ENCODE assay signal across 1 cellular context in the genomic region with DNA sequence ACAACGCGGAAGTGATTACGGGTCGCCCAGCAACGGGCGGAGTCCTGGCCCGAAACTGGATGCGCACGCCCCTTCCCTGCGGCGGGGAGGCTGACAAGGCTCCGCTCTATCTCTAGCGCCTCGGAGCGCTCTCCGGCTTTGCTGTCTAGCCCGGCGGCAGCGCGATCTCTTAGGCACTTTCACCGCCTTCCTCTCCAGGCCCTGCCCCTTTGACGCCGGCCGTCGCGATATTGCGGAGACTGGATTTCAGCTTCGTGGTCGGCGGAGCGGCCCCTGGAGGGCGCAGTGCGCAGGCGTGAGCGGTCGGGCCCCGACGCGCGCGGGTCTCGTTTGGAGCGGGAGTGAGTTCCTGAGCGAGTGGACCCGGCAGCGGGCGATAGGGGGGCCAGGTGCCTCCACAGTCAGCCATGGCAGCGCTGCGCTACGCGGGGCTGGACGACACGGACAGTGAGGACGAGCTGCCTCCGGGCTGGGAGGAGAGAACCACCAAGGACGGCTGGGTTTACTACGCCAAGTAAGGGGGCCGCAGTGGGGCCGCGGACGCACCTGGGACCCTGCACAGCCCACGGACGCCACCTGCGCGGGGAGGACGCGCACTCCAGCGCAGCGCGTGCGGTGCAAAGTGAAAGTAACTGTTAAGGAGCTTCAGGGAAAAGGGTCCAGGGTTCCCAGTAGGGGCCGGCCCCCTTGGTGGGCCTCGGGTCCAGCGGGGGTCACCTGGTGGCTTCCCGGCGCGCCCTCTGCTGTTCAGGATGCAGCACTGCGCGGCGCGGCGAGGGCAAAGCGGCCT.
TF ChIP-seq lines count a peak whose summit lies in the region.

WWOX (plus strand) TSS at position 283 of the 790 bp plus-strand sequence.

TF ChIP-seq in HepG2, 621 proteins besides CTCF, POLR2A, EP300 and RAD21 (continued from another document and continues in another):
- TF ChIP-seq, protein P1, sequence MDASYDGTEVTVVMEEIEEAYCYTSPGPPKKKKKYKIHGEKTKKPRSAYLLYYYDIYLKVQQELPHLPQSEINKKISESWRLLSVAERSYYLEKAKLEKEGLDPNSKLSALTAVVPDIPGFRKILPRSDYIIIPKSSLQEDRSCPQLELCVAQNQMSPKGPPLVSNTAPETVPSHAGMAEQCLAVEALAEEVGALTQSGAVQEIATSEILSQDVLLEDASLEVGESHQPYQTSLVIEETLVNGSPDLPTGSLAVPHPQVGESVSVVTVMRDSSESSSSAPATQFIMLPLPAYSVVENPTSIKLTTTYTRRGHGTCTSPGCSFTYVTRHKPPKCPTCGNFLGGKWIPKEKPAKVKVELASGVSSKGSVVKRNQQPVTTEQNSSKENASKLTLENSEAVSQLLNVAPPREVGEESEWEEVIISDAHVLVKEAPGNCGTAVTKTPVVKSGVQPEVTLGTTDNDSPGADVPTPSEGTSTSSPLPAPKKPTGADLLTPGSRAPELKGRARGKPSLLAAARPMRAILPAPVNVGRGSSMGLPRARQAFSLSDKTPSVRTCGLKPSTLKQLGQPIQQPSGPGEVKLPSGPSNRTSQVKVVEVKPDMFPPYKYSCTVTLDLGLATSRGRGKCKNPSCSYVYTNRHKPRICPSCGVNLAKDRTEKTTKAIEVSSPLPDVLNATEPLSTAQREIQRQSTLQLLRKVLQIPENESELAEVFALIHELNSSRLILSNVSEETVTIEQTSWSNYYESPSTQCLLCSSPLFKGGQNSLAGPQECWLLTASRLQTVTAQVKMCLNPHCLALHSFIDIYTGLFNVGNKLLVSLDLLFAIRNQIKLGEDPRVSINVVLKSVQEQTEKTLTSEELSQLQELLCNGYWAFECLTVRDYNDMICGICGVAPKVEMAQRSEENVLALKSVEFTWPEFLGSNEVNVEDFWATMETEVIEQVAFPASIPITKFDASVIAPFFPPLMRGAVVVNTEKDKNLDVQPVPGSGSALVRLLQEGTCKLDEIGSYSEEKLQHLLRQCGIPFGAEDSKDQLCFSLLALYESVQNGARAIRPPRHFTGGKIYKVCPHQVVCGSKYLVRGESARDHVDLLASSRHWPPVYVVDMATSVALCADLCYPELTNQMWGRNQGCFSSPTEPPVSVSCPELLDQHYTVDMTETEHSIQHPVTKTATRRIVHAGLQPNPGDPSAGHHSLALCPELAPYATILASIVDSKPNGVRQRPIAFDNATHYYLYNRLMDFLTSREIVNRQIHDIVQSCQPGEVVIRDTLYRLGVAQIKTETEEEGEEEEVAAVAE (CRISPR knock-in tag; IDR thresholded peaks at IDR 0.05; ENCODE audit: borderline replicate concordance): peak; percentile 93
- TF ChIP-seq MIXL1 (CRISPR knock-in tag; IDR thresholded peaks at IDR 0.05): peak; percentile 93
- peak; percentile 71 for TF ChIP-seq RBM39 (IDR thresholded peaks at IDR 0.05; ENCODE audit: low read depth, low read length, poor library complexity, severe bottlenecking)
- TF ChIP-seq E2F2 (CRISPR knock-in tag; IDR thresholded peaks at IDR 0.05; ENCODE audit: borderline replicate concordance): 0 out of 2 replicates have a peak, but pooled peaks have one; percentile 0
- TF ChIP-seq NFE2L1 (CRISPR knock-in tag; IDR thresholded peaks at IDR 0.05; ENCODE audit: borderline replicate concordance): no peak
- no peak for TF ChIP-seq ATM (IDR thresholded peaks at IDR 0.05; ENCODE audit: borderline replicate concordance)
- TF ChIP-seq ZSCAN31 (CRISPR knock-in tag; IDR thresholded peaks at IDR 0.05; ENCODE audit: low read depth): peak; percentile 89
- no peak for TF ChIP-seq ZFP36 (IDR thresholded peaks at IDR 0.05; ENCODE audit: borderline replicate concordance, low read depth, low read length, partially characterized antibody)
- TF ChIP-seq CHD4 (IDR thresholded peaks at IDR 0.05; ENCODE audit: borderline replicate concordance, low read length): no peak
- TF ChIP-seq, protein P2, sequence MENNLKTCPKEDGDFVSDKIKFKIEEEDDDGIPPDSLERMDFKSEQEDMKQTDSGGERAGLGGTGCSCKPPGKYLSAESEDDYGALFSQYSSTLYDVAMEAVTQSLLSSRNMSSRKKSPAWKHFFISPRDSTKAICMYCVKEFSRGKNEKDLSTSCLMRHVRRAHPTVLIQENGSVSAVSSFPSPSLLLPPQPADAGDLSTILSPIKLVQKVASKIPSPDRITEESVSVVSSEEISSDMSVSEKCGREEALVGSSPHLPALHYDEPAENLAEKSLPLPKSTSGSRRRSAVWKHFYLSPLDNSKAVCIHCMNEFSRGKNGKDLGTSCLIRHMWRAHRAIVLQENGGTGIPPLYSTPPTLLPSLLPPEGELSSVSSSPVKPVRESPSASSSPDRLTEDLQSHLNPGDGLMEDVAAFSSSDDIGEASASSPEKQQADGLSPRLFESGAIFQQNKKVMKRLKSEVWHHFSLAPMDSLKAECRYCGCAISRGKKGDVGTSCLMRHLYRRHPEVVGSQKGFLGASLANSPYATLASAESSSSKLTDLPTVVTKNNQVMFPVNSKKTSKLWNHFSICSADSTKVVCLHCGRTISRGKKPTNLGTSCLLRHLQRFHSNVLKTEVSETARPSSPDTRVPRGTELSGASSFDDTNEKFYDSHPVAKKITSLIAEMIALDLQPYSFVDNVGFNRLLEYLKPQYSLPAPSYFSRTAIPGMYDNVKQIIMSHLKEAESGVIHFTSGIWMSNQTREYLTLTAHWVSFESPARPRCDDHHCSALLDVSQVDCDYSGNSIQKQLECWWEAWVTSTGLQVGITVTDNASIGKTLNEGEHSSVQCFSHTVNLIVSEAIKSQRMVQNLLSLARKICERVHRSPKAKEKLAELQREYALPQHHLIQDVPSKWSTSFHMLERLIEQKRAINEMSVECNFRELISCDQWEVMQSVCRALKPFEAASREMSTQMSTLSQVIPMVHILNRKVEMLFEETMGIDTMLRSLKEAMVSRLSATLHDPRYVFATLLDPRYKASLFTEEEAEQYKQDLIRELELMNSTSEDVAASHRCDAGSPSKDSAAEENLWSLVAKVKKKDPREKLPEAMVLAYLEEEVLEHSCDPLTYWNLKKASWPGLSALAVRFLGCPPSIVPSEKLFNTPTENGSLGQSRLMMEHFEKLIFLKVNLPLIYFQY (CRISPR knock-in tag; IDR thresholded peaks at IDR 0.05; ENCODE audit: borderline replicate concordance): peak; percentile 91
- peak; percentile 76 for TF ChIP-seq ZMYM3 (CRISPR knock-in tag; IDR thresholded peaks at IDR 0.05)
- peak; percentile 80 for TF ChIP-seq ZNF749 (CRISPR knock-in tag; IDR thresholded peaks at IDR 0.05; ENCODE audit: borderline replicate concordance)
- peak; percentile 98 for TF ChIP-seq ZNF350 (CRISPR knock-in tag; IDR thresholded peaks at IDR 0.05; ENCODE audit: borderline replicate concordance, low read depth)
- TF ChIP-seq POLR2AphosphoS5 (IDR thresholded peaks at IDR 0.05; ENCODE audit: low read depth, low read length): peak; percentile 71
- TF ChIP-seq ZFY (CRISPR knock-in tag; IDR thresholded peaks at IDR 0.05): peak; percentile 96
- TF ChIP-seq HOXA9 (CRISPR knock-in tag; IDR thresholded peaks at IDR 0.05; ENCODE audit: borderline replicate concordance): no peak
- peak; percentile 68 for TF ChIP-seq ZXDC (CRISPR knock-in tag; IDR thresholded peaks at IDR 0.05)
- peak; percentile 56; the same call in 1 of the 2 replicates for TF ChIP-seq ZSCAN21 (CRISPR knock-in tag; IDR thresholded peaks at IDR 0.05; ENCODE audit: borderline replicate concordance)
- TF ChIP-seq ZSCAN29 (CRISPR knock-in tag; conservative IDR thresholded peaks at IDR 0.05): peak; percentile 89
- TF ChIP-seq ZNF251 (CRISPR knock-in tag; IDR thresholded peaks at IDR 0.05): 0 out of 2 replicates have a peak, but pooled peaks have one; percentile 79
- peak; percentile 33; the same call in 1 of the 2 replicates for TF ChIP-seq ZFP90 (CRISPR knock-in tag; IDR thresholded peaks at IDR 0.05; ENCODE audit: borderline replicate concordance)
- TF ChIP-seq YY1 (IDR thresholded peaks at IDR 0.05; ENCODE audit: insufficient read depth, insufficient replicate concordance, low read depth, low read length): peak; percentile 83
- peak; percentile 79 for TF ChIP-seq PITX1 (CRISPR knock-in tag; IDR thresholded peaks at IDR 0.05)
- no peak; the same call in 1 of the 2 replicates for TF ChIP-seq TMF1 (CRISPR knock-in tag; IDR thresholded peaks at IDR 0.05; ENCODE audit: low read depth)
- TF ChIP-seq, protein P3, sequence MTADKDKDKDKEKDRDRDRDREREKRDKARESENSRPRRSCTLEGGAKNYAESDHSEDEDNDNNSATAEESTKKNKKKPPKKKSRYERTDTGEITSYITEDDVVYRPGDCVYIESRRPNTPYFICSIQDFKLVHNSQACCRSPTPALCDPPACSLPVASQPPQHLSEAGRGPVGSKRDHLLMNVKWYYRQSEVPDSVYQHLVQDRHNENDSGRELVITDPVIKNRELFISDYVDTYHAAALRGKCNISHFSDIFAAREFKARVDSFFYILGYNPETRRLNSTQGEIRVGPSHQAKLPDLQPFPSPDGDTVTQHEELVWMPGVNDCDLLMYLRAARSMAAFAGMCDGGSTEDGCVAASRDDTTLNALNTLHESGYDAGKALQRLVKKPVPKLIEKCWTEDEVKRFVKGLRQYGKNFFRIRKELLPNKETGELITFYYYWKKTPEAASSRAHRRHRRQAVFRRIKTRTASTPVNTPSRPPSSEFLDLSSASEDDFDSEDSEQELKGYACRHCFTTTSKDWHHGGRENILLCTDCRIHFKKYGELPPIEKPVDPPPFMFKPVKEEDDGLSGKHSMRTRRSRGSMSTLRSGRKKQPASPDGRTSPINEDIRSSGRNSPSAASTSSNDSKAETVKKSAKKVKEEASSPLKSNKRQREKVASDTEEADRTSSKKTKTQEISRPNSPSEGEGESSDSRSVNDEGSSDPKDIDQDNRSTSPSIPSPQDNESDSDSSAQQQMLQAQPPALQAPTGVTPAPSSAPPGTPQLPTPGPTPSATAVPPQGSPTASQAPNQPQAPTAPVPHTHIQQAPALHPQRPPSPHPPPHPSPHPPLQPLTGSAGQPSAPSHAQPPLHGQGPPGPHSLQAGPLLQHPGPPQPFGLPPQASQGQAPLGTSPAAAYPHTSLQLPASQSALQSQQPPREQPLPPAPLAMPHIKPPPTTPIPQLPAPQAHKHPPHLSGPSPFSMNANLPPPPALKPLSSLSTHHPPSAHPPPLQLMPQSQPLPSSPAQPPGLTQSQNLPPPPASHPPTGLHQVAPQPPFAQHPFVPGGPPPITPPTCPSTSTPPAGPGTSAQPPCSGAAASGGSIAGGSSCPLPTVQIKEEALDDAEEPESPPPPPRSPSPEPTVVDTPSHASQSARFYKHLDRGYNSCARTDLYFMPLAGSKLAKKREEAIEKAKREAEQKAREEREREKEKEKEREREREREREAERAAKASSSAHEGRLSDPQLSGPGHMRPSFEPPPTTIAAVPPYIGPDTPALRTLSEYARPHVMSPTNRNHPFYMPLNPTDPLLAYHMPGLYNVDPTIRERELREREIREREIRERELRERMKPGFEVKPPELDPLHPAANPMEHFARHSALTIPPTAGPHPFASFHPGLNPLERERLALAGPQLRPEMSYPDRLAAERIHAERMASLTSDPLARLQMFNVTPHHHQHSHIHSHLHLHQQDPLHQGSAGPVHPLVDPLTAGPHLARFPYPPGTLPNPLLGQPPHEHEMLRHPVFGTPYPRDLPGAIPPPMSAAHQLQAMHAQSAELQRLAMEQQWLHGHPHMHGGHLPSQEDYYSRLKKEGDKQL (CRISPR knock-in tag; IDR thresholded peaks at IDR 0.05; ENCODE audit: low read depth): peak; percentile 56
- peak; percentile 60; the same call in 1 of the 2 replicates for TF ChIP-seq ZNF703 (CRISPR knock-in tag; IDR thresholded peaks at IDR 0.05; ENCODE audit: borderline replicate concordance)
- TF ChIP-seq KMT2B (CRISPR knock-in tag; IDR thresholded peaks at IDR 0.05): peak; percentile 80
- peak; percentile 95 for TF ChIP-seq ZNF83 (CRISPR knock-in tag; IDR thresholded peaks at IDR 0.05; ENCODE audit: borderline replicate concordance)
- peak; percentile 98 for TF ChIP-seq RBFOX2 (IDR thresholded peaks at IDR 0.05; ENCODE audit: low read depth, low read length)
- no peak for TF ChIP-seq DNMT3B (CRISPR knock-in tag; conservative IDR thresholded peaks at IDR 0.05)
- TF ChIP-seq ZNF24 (IDR thresholded peaks at IDR 0.05): no peak
- TF ChIP-seq, protein P4, sequence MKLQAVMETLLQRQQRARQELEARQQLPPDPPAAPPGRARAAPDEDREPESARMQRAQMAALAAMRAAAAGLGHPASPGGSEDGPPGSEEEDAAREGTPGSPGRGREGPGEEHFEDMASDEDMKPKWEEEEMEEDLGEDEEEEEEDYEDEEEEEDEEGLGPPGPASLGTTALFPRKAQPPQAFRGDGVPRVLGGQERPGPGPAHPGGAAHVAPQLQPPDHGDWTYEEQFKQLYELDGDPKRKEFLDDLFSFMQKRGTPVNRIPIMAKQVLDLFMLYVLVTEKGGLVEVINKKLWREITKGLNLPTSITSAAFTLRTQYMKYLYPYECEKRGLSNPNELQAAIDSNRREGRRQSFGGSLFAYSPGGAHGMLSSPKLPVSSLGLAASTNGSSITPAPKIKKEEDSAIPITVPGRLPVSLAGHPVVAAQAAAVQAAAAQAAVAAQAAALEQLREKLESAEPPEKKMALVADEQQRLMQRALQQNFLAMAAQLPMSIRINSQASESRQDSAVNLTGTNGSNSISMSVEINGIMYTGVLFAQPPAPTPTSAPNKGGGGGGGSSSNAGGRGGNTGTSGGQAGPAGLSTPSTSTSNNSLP (IDR thresholded peaks at IDR 0.05; ENCODE audit: low read depth, low read length): peak; percentile 8; the same call in 1 of the 2 replicates
- TF ChIP-seq FIP1L1 (IDR thresholded peaks at IDR 0.05; ENCODE audit: borderline replicate concordance, insufficient read depth, low read depth, low read length): peak; percentile 99
- no peak for TF ChIP-seq SCMH1 (CRISPR knock-in tag; IDR thresholded peaks at IDR 0.05; ENCODE audit: borderline replicate concordance)
- TF ChIP-seq XRCC5 (optimal IDR thresholded peaks at IDR 0.05; ENCODE audit: low read length): peak; percentile 99
- TF ChIP-seq ZFP36L1 (CRISPR knock-in tag; IDR thresholded peaks at IDR 0.05): peak; percentile 95
